In the genomic region with DNA sequence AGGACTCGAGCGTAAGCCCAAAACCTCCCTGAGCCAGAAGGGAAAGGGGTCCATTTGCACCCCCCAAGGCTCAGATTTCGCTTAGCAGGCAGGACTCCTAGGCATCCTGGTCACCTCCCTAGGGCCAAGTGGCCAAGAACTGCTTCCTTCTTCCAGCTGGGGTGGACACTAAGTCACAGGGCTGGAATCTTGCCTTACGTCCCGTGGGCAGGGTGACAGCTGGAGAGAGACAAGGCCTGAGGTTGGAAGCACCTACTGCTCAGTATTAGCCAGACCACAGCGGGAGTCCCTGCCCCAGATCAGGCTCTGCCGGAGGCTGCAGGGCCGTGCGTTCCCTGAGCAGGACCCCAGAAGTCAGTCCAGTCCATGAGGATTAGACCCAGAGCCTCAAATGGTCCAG, we compare ENCODE assay signal across 1 cellular context.
TF ChIP-seq lines count a peak whose summit lies in the region.

No MANE protein-coding gene starts in this region.

TF ChIP-seq in SK-N-SH, 30 proteins besides CTCF, POLR2A, EP300 and RAD21:
- TF ChIP-seq MEF2A (IDR thresholded peaks at IDR 0.05; ENCODE audit: borderline replicate concordance, low read depth) (no peak), GATA2 (CRISPR knock-in tag; IDR thresholded peaks at IDR 0.05) (no peak), GABPA (IDR thresholded peaks at IDR 0.05; ENCODE audit: low read depth) (no peak), RFX5 (IDR thresholded peaks at IDR 0.05; ENCODE audit: low read length) (no peak), TEAD4 (IDR thresholded peaks at IDR 0.05; ENCODE audit: borderline replicate concordance, insufficient read depth) (no peak), TCF12 (IDR thresholded peaks at IDR 0.05) (no peak), RXRA (IDR thresholded peaks at IDR 0.05; ENCODE audit: borderline replicate concordance, low read depth) (no peak), EZH2phosphoT487 (IDR thresholded peaks at IDR 0.05; ENCODE audit: borderline replicate concordance, low read depth) (no peak), FOXM1 (IDR thresholded peaks at IDR 0.05; ENCODE audit: low read depth) (no peak), TAF1 (IDR thresholded peaks at IDR 0.05; ENCODE audit: borderline replicate concordance, low read depth, low read length) (no peak), NRF1 (IDR thresholded peaks at IDR 0.05; ENCODE audit: low read depth, low read length) (no peak), JUND (IDR thresholded peaks at IDR 0.05) (no peak)
- TF ChIP-seq, protein P1, sequence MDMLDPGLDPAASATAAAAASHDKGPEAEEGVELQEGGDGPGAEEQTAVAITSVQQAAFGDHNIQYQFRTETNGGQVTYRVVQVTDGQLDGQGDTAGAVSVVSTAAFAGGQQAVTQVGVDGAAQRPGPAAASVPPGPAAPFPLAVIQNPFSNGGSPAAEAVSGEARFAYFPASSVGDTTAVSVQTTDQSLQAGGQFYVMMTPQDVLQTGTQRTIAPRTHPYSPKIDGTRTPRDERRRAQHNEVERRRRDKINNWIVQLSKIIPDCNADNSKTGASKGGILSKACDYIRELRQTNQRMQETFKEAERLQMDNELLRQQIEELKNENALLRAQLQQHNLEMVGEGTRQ (IDR thresholded peaks at IDR 0.05; ENCODE audit: borderline replicate concordance, low read depth, low read length), result no peak
- TF ChIP-seq, protein P2, sequence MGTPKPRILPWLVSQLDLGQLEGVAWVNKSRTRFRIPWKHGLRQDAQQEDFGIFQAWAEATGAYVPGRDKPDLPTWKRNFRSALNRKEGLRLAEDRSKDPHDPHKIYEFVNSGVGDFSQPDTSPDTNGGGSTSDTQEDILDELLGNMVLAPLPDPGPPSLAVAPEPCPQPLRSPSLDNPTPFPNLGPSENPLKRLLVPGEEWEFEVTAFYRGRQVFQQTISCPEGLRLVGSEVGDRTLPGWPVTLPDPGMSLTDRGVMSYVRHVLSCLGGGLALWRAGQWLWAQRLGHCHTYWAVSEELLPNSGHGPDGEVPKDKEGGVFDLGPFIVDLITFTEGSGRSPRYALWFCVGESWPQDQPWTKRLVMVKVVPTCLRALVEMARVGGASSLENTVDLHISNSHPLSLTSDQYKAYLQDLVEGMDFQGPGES (IDR thresholded peaks at IDR 0.05; ENCODE audit: low read depth, low read length), result no peak
- TF ChIP-seq, protein P3, sequence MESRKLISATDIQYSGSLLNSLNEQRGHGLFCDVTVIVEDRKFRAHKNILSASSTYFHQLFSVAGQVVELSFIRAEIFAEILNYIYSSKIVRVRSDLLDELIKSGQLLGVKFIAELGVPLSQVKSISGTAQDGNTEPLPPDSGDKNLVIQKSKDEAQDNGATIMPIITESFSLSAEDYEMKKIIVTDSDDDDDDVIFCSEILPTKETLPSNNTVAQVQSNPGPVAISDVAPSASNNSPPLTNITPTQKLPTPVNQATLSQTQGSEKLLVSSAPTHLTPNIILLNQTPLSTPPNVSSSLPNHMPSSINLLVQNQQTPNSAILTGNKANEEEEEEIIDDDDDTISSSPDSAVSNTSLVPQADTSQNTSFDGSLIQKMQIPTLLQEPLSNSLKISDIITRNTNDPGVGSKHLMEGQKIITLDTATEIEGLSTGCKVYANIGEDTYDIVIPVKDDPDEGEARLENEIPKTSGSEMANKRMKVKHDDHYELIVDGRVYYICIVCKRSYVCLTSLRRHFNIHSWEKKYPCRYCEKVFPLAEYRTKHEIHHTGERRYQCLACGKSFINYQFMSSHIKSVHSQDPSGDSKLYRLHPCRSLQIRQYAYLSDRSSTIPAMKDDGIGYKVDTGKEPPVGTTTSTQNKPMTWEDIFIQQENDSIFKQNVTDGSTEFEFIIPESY (IDR thresholded peaks at IDR 0.05; ENCODE audit: borderline replicate concordance, low read depth), result no peak
